Comparison of ENCODE assay signal across 8 cellular contexts in the genomic region with DNA sequence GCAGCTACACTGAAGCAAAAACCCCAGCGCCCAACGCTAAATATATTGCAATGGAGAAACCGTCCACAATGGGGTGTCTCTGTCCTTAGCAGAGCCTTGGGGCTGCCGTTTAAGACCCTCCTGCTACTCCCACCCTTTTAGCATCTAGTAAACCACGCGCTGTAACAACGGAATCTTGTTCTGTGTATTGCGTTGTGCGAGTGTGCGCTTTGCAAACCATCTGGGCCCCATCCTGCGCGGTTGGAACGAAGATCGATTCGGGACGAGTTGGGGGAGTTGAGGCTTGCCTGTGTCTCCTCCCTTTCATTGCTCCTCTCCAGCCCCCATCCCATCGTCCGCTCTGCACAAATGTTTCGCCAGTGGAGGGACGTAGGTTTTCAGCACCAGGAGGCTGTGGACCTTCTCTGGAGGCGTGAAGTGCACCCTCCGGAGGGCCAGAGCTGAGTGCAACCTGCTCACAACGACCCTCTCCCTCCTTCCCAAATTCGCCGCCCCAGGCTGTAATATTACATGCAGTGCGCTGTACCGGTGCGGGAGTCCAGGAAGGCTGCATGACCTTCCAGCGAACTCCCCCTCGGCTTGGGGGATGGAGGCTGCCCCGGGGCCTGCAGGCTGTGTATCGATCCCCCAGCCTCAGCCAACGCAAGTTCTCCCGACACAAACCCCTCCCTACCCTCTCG. TPM values are rescaled to one million over a fixed set of nuclear protein-coding genes. Genes with fewer than 3 reads are reported as not detected.
DNase-seq lines count a peak whose midpoint lies in the region; ATAC-seq and TF ChIP-seq lines count a peak whose summit lies in the region.

No MANE protein-coding gene starts in this region.

- H3K9ac ChIP-seq in NT2/D1 (ENCODE audit: insufficient read length, low read depth), result peak overlapping the region; percentile 93
- no peak overlapping the region for H3K9ac ChIP-seq in neural progenitor cell

- H3K27me3 ChIP-seq in NT2/D1 (ENCODE audit: insufficient read depth, insufficient read length) (no peaks in the 10 kb centered on the region), neural progenitor cell (no peaks in the 10 kb centered on the region), upper lobe of right lung (no peaks in the 10 kb centered on the region)

- H3K79me2 ChIP-seq in neural progenitor cell (ENCODE audit: low read depth), result peaks cover 32% of the 10 kb centered on the region

- no peaks in the 10 kb centered on the region for H3K27me3 Mint-ChIP-seq in activated T-cell treated with anti-CD3 and anti-CD28 coated beads, Interleukin-2, amount 50 U/mL, for 72 hours (ENCODE audit: low read depth)
- peaks cover 5% of the 10 kb centered on the region for H3K27me3 Mint-ChIP-seq in neural progenitor cell (ENCODE audit: insufficient read depth, low read depth)

- H3K9me3 ChIP-seq in NT2/D1 (ENCODE audit: insufficient read depth, low read length), result no peaks in the 10 kb centered on the region
- H3K9me3 ChIP-seq in neural progenitor cell (ENCODE audit: low read depth), result no peaks in the 10 kb centered on the region
- no peaks in the 10 kb centered on the region for H3K9me3 ChIP-seq in upper lobe of right lung

- peak; percentile 11 to 21 for ATAC-seq in activated T-cell treated with anti-CD3 and anti-CD28 coated beads, Interleukin-2, amount 50 U/mL, for 72 hours (replicated peaks in 1 of 2)
- ATAC-seq in upper lobe of right lung, result no peak

- peak overlapping the region; percentile 68 for H2AFZ ChIP-seq in neural progenitor cell (replicated peaks)

- peak overlapping the region; percentile 77 for H3K27ac ChIP-seq in neural progenitor cell
- peak overlapping the region; percentile 78 for H3K27ac ChIP-seq in upper lobe of right lung

- peaks cover 30% of the 10 kb centered on the region for H3K4me1 Mint-ChIP-seq in activated T-cell treated with anti-CD3 and anti-CD28 coated beads, Interleukin-2, amount 50 U/mL, for 72 hours (ENCODE audit: low read depth)
- H3K4me1 Mint-ChIP-seq in neural progenitor cell, result peaks cover 30% of the 10 kb centered on the region

- H3K4me1 ChIP-seq in NT2/D1 (ENCODE audit: insufficient read depth, insufficient read length) (no peaks in the 10 kb centered on the region), neural progenitor cell (peaks cover 20% of the 10 kb centered on the region), upper lobe of right lung (peaks cover 21% of the 10 kb centered on the region)

- H3K4me2 ChIP-seq in neural progenitor cell, result peak overlapping the region; percentile 85

- intact Hi-C loops in upper lobe of right lung (cut with DNase I), result no loop called here

- TF ChIP-seq CTCF in neural progenitor cell (IDR thresholded peaks at IDR 0.05) (no peak), upper lobe of right lung (IDR thresholded peaks at IDR 0.05) (no peak)

- H3K9me3 Mint-ChIP-seq in activated T-cell treated with anti-CD3 and anti-CD28 coated beads, Interleukin-2, amount 50 U/mL, for 72 hours, result no peaks in the 10 kb centered on the region
- H3K9me3 Mint-ChIP-seq in neural progenitor cell, result no peaks in the 10 kb centered on the region

- H3K36me3 ChIP-seq in NT2/D1 (ENCODE audit: insufficient read depth, insufficient read length, low read length) (peaks cover 8% of the 10 kb centered on the region), neural progenitor cell (peaks cover 9% of the 10 kb centered on the region), upper lobe of right lung (no peaks in the 10 kb centered on the region)

- peaks cover 26% of the 10 kb centered on the region for H4K20me1 ChIP-seq in neural progenitor cell (ENCODE audit: low read depth)

- peak overlapping the region; percentile 96 to 98 for H3K4me3 Mint-ChIP-seq in activated T-cell treated with anti-CD3 and anti-CD28 coated beads, Interleukin-2, amount 50 U/mL, for 72 hours
- H3K4me3 Mint-ChIP-seq in neural progenitor cell, result peak overlapping the region; percentile 93

- in situ Hi-C loops in G401 (cut with HindIII; ENCODE audit: low sequenced_read_pairs), result no loop called here

- peak overlapping the region; percentile 90 for H3K27ac Mint-ChIP-seq in activated T-cell treated with anti-CD3 and anti-CD28 coated beads, Interleukin-2, amount 50 U/mL, for 72 hours
- peak overlapping the region; percentile 93 for H3K27ac Mint-ChIP-seq in neural progenitor cell

- H3K4me3 ChIP-seq in NT2/D1 (ENCODE audit: insufficient read length, low read depth) (peak overlapping the region; percentile 74), neural progenitor cell (peak overlapping the region; percentile 99), upper lobe of right lung (peak overlapping the region; percentile 94)

- H3K36me3 Mint-ChIP-seq in activated T-cell treated with anti-CD3 and anti-CD28 coated beads, Interleukin-2, amount 50 U/mL, for 72 hours (ENCODE audit: insufficient read depth in 2 of 2), result peaks cover 4% of the 10 kb centered on the region in 2 donors
- H3K36me3 Mint-ChIP-seq in neural progenitor cell, result peaks cover 2% of the 10 kb centered on the region

- DNase-seq in NCI-H510A treated with DMSO at 0.1 percent for 48 hours (lab: John Stamatoyannopoulos, UW) (peak; percentile 48), NCI-H510A (lab: John Stamatoyannopoulos, UW) (no peak), NT2/D1 (ENCODE audit: low read depth, low spot score) (no peak), fibroblast of the conjunctiva (ENCODE audit: low read depth) (peak; percentile 23), neural progenitor cell (ENCODE audit: low spot score) (peak; percentile 77), upper lobe of right lung (peak; percentile 66), G401 (ENCODE audit: low spot score) (no peak)
- peak; percentile 44 to 55 for DNase-seq in activated T-cell treated with anti-CD3 and anti-CD28 coated beads, Interleukin-2, amount 50 U/mL, for 72 hours

- H3F3A ChIP-seq in neural progenitor cell (ENCODE audit: low read depth), result peaks cover 47% of the 10 kb centered on the region

RNA-seq across cellular contexts. Expression of gene KMT2A, which starts 1.6 kb away (rescaled TPM):
- total RNA-seq in activated T-cell treated with anti-CD3 and anti-CD28 coated beads, Interleukin-2, amount 50 U/mL, for 72 hours, result 100 to 1,000 TPM; 106 to 124 TPM
- total RNA-seq in neural progenitor cell (ENCODE audit: low replicate concordance) (63.6 and 73.8 TPM in 2 replicates), upper lobe of right lung (64.7 TPM)
- total RNA-seq in G401 (2014; rRNA removed; shearing (Covaris generic)), result 6.6 and 20.5 TPM in 2 replicates

RNA-seq across cellular contexts. Expression of gene ATP5MG, which starts 33.3 kb away (rescaled TPM):
- total RNA-seq in activated T-cell treated with anti-CD3 and anti-CD28 coated beads, Interleukin-2, amount 50 U/mL, for 72 hours, result 100 to 1,000 TPM; 176 to 225 TPM
- total RNA-seq in neural progenitor cell (ENCODE audit: low replicate concordance) (42.6 and 113 TPM in 2 replicates), upper lobe of right lung (140 TPM)
- total RNA-seq in G401 (2014; rRNA removed; shearing (Covaris generic)), result 146 and 244 TPM in 2 replicates

Comparison
In these comparisons a context has a peak if more than half of its experiments do, and no peak if none do; other contexts are left out.
1. DNase-seq: peak in NCI-H510A treated with DMSO at 0.1 percent for 48 hours (single experiment), activated T-cell treated with anti-CD3 and anti-CD28 coated beads, Interleukin-2, amount 50 U/mL, for 72 hours (2 of 2), fibroblast of the conjunctiva (single experiment), neural progenitor cell (single experiment) and upper lobe of right lung (single experiment); none in NCI-H510A (single experiment), NT2/D1 (single experiment) and G401 (single experiment).
2. Peak in every context shown above with its lines, with median percentiles within 50 percentile points of each other: H3K4me3 ChIP-seq.